ENCODE assay signal across 29 cellular contexts in genomic region chr20:51236396-51236795, GRCh38.
"Had no signal": no experiment of that assay in that cellular context is flagged by ENCODE, and none has a peak within 500 bp of the region (broad histone marks: within the 10 kb centered on the region; RNA-seq: fewer than 3 reads in every experiment).

No MANE protein-coding gene starts in this region.

- H3K4me3 Mint-ChIP-seq: activated CD4-positive, alpha-beta memory T cell treated with anti-CD3 and anti-CD28 coated beads, Interleukin-2, amount 10 ng/mL, durations not matched to agents 7 days and 5 days; activated CD4-positive, alpha-beta T cell treated with anti-CD3 and anti-CD28 coated beads, Interleukin-2, amount 10 ng/mL, durations not matched to agents 7 days and 5 days; activated naive CD4-positive, alpha-beta T cell treated with anti-CD3 and anti-CD28 coated beads, Interleukin-2, amount 10 ng/mL, durations not matched to agents 7 days and 5 days; activated naive CD8-positive, alpha-beta T cell treated with anti-CD3 and anti-CD28 coated beads, Interleukin-2, amount 10 ng/mL, durations not matched to agents 7 days and 5 days; activated T-cell treated with anti-CD3 and anti-CD28 coated beads, Interleukin-2, amount 50 U/mL, for 24 hours; naive thymus-derived CD8-positive, alpha-beta T cell; neural progenitor cell; WTC11 had no signal

- ATAC-seq: naive thymus-derived CD8-positive, alpha-beta T cell; WTC11 had no signal

- H3K27ac ChIP-seq: colonic mucosa, epithelial cell of prostate, esophagus squamous epithelium, neural progenitor cell, prostate gland, sigmoid colon, spleen, upper lobe of left lung had no signal

- H3K4me3 ChIP-seq: colonic mucosa, esophagus squamous epithelium, neural progenitor cell, prostate gland, sigmoid colon, spleen, upper lobe of left lung had no signal

- H3K27me3 ChIP-seq: colonic mucosa, neural progenitor cell, upper lobe of left lung had no signal

- H3K4me1 Mint-ChIP-seq: activated CD4-positive, alpha-beta memory T cell treated with anti-CD3 and anti-CD28 coated beads, Interleukin-2, amount 10 ng/mL, durations not matched to agents 7 days and 5 days; activated CD4-positive, alpha-beta T cell treated with anti-CD3 and anti-CD28 coated beads, Interleukin-2, amount 10 ng/mL, durations not matched to agents 7 days and 5 days; activated naive CD4-positive, alpha-beta T cell treated with anti-CD3 and anti-CD28 coated beads, Interleukin-2, amount 10 ng/mL, durations not matched to agents 7 days and 5 days; activated naive CD8-positive, alpha-beta T cell treated with anti-CD3 and anti-CD28 coated beads, Interleukin-2, amount 10 ng/mL, durations not matched to agents 7 days and 5 days; naive thymus-derived CD8-positive, alpha-beta T cell had no signal

- H3K36me3 ChIP-seq: colonic mucosa, esophagus squamous epithelium, neural progenitor cell, prostate gland, sigmoid colon, spleen, upper lobe of left lung had no signal

- DNase-seq: activated CD4-positive, alpha-beta memory T cell treated with anti-CD3 and anti-CD28 coated beads, Interleukin-2, amount 10 ng/mL, durations not matched to agents 7 days and 5 days; activated CD4-positive, alpha-beta T cell treated with anti-CD3 and anti-CD28 coated beads for 1 hour; activated CD4-positive, alpha-beta T cell treated with anti-CD3 and anti-CD28 coated beads, Interleukin-2, amount 10 ng/mL, durations not matched to agents 7 days and 5 days; activated CD8-positive, alpha-beta memory T cell treated with anti-CD3 and anti-CD28 coated beads, Interleukin-2, amount 50 U/mL, for 48 hours; activated gamma-delta T cell; activated naive CD4-positive, alpha-beta T cell treated with anti-CD3 and anti-CD28 coated beads, Interleukin-2, amount 10 ng/mL, durations not matched to agents 7 days and 5 days; activated naive CD8-positive, alpha-beta T cell treated with anti-CD3 and anti-CD28 coated beads, Interleukin-2, amount 10 ng/mL, durations not matched to agents 7 days and 5 days; activated T-cell treated with anti-CD3 and anti-CD28 coated beads, Interleukin-2, amount 50 U/mL, for 24 hours; amygdala; colonic mucosa; effector CD8-positive, alpha-beta T cell; esophagus squamous epithelium; islet precursor cell; left cardiac atrium; left ventricle myocardium superior; naive thymus-derived CD8-positive, alpha-beta T cell; retina; sigmoid colon; spleen; stimulated activated naive CD4-positive, alpha-beta T cell treated with Interleukin-2 at 50 U/mL for 16 hours; T-helper 2 cell; upper lobe of left lung had no signal

- H3K9me3 ChIP-seq: colonic mucosa, esophagus squamous epithelium, prostate gland had no signal

- H3K9me3 Mint-ChIP-seq: activated CD4-positive, alpha-beta memory T cell treated with anti-CD3 and anti-CD28 coated beads, Interleukin-2, amount 10 ng/mL, durations not matched to agents 7 days and 5 days; activated CD4-positive, alpha-beta T cell treated with anti-CD3 and anti-CD28 coated beads, Interleukin-2, amount 10 ng/mL, durations not matched to agents 7 days and 5 days; activated naive CD4-positive, alpha-beta T cell treated with anti-CD3 and anti-CD28 coated beads, Interleukin-2, amount 10 ng/mL, durations not matched to agents 7 days and 5 days; activated naive CD8-positive, alpha-beta T cell treated with anti-CD3 and anti-CD28 coated beads, Interleukin-2, amount 10 ng/mL, durations not matched to agents 7 days and 5 days; activated T-cell treated with anti-CD3 and anti-CD28 coated beads, Interleukin-2, amount 50 U/mL, for 24 hours; naive thymus-derived CD8-positive, alpha-beta T cell had no signal

- H3K9ac ChIP-seq: neural progenitor cell had no signal

- H3K4me2 ChIP-seq: neural progenitor cell had no signal

- H3K36me3 Mint-ChIP-seq: activated naive CD4-positive, alpha-beta T cell treated with anti-CD3 and anti-CD28 coated beads, Interleukin-2, amount 10 ng/mL, durations not matched to agents 7 days and 5 days; activated naive CD8-positive, alpha-beta T cell treated with anti-CD3 and anti-CD28 coated beads, Interleukin-2, amount 10 ng/mL, durations not matched to agents 7 days and 5 days; naive thymus-derived CD8-positive, alpha-beta T cell; neural progenitor cell; WTC11 had no signal

- H2AFZ ChIP-seq: neural progenitor cell had no signal

- H3K27ac Mint-ChIP-seq: activated CD4-positive, alpha-beta memory T cell treated with anti-CD3 and anti-CD28 coated beads, Interleukin-2, amount 10 ng/mL, durations not matched to agents 7 days and 5 days; activated CD4-positive, alpha-beta T cell treated with anti-CD3 and anti-CD28 coated beads, Interleukin-2, amount 10 ng/mL, durations not matched to agents 7 days and 5 days; activated naive CD4-positive, alpha-beta T cell treated with anti-CD3 and anti-CD28 coated beads, Interleukin-2, amount 10 ng/mL, durations not matched to agents 7 days and 5 days; activated naive CD8-positive, alpha-beta T cell treated with anti-CD3 and anti-CD28 coated beads, Interleukin-2, amount 10 ng/mL, durations not matched to agents 7 days and 5 days; activated T-cell treated with anti-CD3 and anti-CD28 coated beads, Interleukin-2, amount 50 U/mL, for 24 hours; naive thymus-derived CD8-positive, alpha-beta T cell; neural progenitor cell; WTC11 had no signal

- FAIRE-seq: bronchial epithelial cell, endometrium, frontal cortex had no signal

- H3K4me1 ChIP-seq: colonic mucosa, esophagus squamous epithelium, prostate gland, sigmoid colon, spleen had no signal
